22 cellular contexts compared by ENCODE assay signal in the genomic region with DNA sequence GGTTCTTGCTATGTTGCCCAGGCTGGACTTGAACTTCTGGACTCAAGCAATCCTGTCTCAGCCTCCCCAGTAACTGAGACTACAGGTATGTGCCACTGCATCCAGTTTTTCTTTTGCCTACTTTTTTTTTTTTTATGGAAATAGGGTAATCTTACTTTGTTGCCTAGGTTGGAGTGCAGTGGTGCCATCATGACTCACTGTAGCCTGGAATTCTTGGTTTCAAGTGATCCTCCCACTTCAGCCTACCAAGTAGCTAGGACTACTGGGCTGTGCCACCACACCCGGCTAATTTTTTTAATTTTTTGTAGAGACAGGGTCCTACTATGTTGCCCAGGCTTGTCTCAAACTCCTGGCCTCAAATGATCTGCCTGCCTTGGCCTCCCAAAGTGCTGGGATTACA. TPM values are rescaled to one million over a fixed set of nuclear protein-coding genes. Genes with fewer than 3 reads are reported as not detected.
"Had no signal": no experiment of that assay in that cellular context is flagged by ENCODE, and none has a peak within 500 bp of the region (broad histone marks: within the 10 kb centered on the region; RNA-seq: fewer than 3 reads in every experiment).

No MANE protein-coding gene starts in this region.

- H3K27me3 ChIP-seq: esophagus squamous epithelium, hepatocyte, tibial nerve had no signal

- H3K27ac ChIP-seq: esophagus squamous epithelium, hepatocyte, tibial nerve had no signal

- H3K4me3 ChIP-seq: esophagus squamous epithelium, hepatocyte, tibial nerve had no signal

- DNase-seq: activated CD4-positive, alpha-beta T cell treated with anti-CD3 and anti-CD28 coated beads, Interleukin-2, amount 10 ng/mL, durations not matched to agents 7 days and 5 days; activated CD8-positive, alpha-beta memory T cell treated with anti-CD3 and anti-CD28 coated beads for 24 hours; activated CD8-positive, alpha-beta memory T cell treated with anti-CD3 and anti-CD28 coated beads, Interleukin-2, amount 50 U/mL, for 48 hours; activated effector memory CD4-positive, alpha-beta T cell treated with Interleukin-2 at 50 U/mL for 16 hours; activated naive CD4-positive, alpha-beta T cell treated with anti-CD3 and anti-CD28 coated beads, Interleukin-2, amount 10 ng/mL, durations not matched to agents 7 days and 5 days; activated T-cell treated with anti-CD3 and anti-CD28 coated beads, Interleukin-2, amount 50 U/mL, for 48 hours; effector CD8-positive, alpha-beta T cell; esophagus squamous epithelium; midbrain; nucleus accumbens; posterior cingulate gyrus; stimulated activated CD4-positive, alpha-beta T cell treated with anti-CD3 and anti-CD28 coated beads, Interleukin-12 subunit alpha, Interleukin-12 subunit beta, amount 100 ng/mL, for 4 hours; stimulated activated CD4-positive, alpha-beta T cell treated with anti-CD3 and anti-CD28 coated beads, Interleukin-1b, Interleukin-23, amount 100 ng/mL, for 48 hours; stimulated activated naive CD8-positive, alpha-beta T cell treated with anti-CD3 and anti-CD28 coated beads, Interleukin-15, Interleukin-2, amounts not matched to agents 100 U/mL and 50 U/mL, for 24 hours; T1000 had no signal

- H3K9me3 ChIP-seq: esophagus squamous epithelium had no signal

- H3K36me3 ChIP-seq: esophagus squamous epithelium, tibial nerve had no signal

- H3K4me1 ChIP-seq: tibial nerve had no signal

RNA-seq across cellular contexts. Expression of gene LRRC36, which starts 10.0 kb away (rescaled TPM):
- total RNA-seq: activated CD4-positive, alpha-beta T cell treated with anti-CD3 and anti-CD28 coated beads, Interleukin-2, amount 10 ng/mL, durations not matched to agents 7 days and 5 days; astrocyte; esophagus squamous epithelium; lung microvascular endothelial cell; T-helper 1 cell treated with Interleukin-12 subunit alpha and Interleukin-12 subunit beta and Interleukin-4 antibody, amounts not matched to agents 30 ng/mL and 1 ng/mL, for 36 hours had no signal

RNA-seq across cellular contexts. Expression of gene KCTD19, which starts 10.1 kb away (rescaled TPM):
- total RNA-seq: activated CD4-positive, alpha-beta T cell treated with anti-CD3 and anti-CD28 coated beads, Interleukin-2, amount 10 ng/mL, durations not matched to agents 7 days and 5 days; astrocyte; chondrocyte; hepatocyte; left lobe of liver; lung microvascular endothelial cell had no signal

RNA-seq across cellular contexts. Expression of gene TPPP3, which starts 56.7 kb away (rescaled TPM):
- total RNA-seq: activated CD4-positive, alpha-beta T cell treated with anti-CD3 and anti-CD28 coated beads, Interleukin-2, amount 10 ng/mL, durations not matched to agents 7 days and 5 days; lung microvascular endothelial cell; T-helper 1 cell treated with Interleukin-12 subunit alpha and Interleukin-12 subunit beta and Interleukin-4 antibody, amounts not matched to agents 30 ng/mL and 1 ng/mL, for 36 hours had no signal
